Comparison of ENCODE assay signal across 9 cellular contexts in genomic region chr1:202642619-202643291, GRCh38.
DNase-seq lines count a peak whose midpoint lies in the region; ATAC-seq and TF ChIP-seq lines count a peak whose summit lies in the region.
"Had no signal": no experiment of that assay in that cellular context is flagged by ENCODE, and none has a peak within 500 bp of the region (broad histone marks: within the 10 kb centered on the region; RNA-seq: fewer than 3 reads in every experiment).

No MANE protein-coding gene starts in this region.

- intact Hi-C loops in transverse colon (cut with DNase I; ENCODE audit: low total_unique reads): no loop called here

- H3K4me3 Mint-ChIP-seq in activated CD8-positive, alpha-beta memory T cell treated with anti-CD3 and anti-CD28 coated beads, Interleukin-2, amount 10 ng/mL, durations not matched to agents 7 days and 5 days: no peak overlapping the region

- CTCF ChIA-PET in activated CD8-positive, alpha-beta memory T cell treated with anti-CD3 and anti-CD28 coated beads, Interleukin-2, amount 10 ng/mL, durations not matched to agents 7 days and 5 days (lab: Charles Lee): no interaction called here

- peaks cover 94% of the 10 kb centered on the region for H3K27me3 Mint-ChIP-seq in activated CD8-positive, alpha-beta memory T cell treated with anti-CD3 and anti-CD28 coated beads, Interleukin-2, amount 10 ng/mL, durations not matched to agents 7 days and 5 days

- H3K4me1 Mint-ChIP-seq in activated CD8-positive, alpha-beta memory T cell treated with anti-CD3 and anti-CD28 coated beads, Interleukin-2, amount 10 ng/mL, durations not matched to agents 7 days and 5 days: peaks cover 2% of the 10 kb centered on the region

- in situ Hi-C loops in transverse colon (cut with MboI; ENCODE audit: low pct_ligation_motif_present in 1 of 4, low pct_unique_long_range_greater_than_20kb in 1 of 4, low sequenced_read_pairs in 3 of 4): no loop called here

- peaks cover 8 to 45% of the 10 kb centered on the region in 2 donors for H3K27me3 ChIP-seq in muscle layer of colon (ENCODE audit: control insufficient read depth in 1 of 2, insufficient read depth in 2 of 2, low read length in 2 of 2)
- peaks cover 50% of the 10 kb centered on the region for H3K27me3 ChIP-seq in transverse colon

- peak; percentile 22 for ATAC-seq in activated CD8-positive, alpha-beta memory T cell treated with anti-CD3 and anti-CD28 coated beads, Interleukin-2, amount 10 ng/mL, durations not matched to agents 7 days and 5 days
- ATAC-seq in GM18520 (IDR thresholded peaks at IDR 0.05; ENCODE audit: unreplicated experiment): no peak

- H3K36me3 Mint-ChIP-seq in activated CD8-positive, alpha-beta memory T cell treated with anti-CD3 and anti-CD28 coated beads, Interleukin-2, amount 10 ng/mL, durations not matched to agents 7 days and 5 days: no peaks in the 10 kb centered on the region

- no peaks in the 10 kb centered on the region for H3K9me3 Mint-ChIP-seq in activated CD8-positive, alpha-beta memory T cell treated with anti-CD3 and anti-CD28 coated beads, Interleukin-2, amount 10 ng/mL, durations not matched to agents 7 days and 5 days (ENCODE audit: low read depth)

- no peaks in the 10 kb centered on the region for H3K36me3 ChIP-seq in muscle layer of colon (ENCODE audit: insufficient read depth, low read length)
- H3K36me3 ChIP-seq in transverse colon: no peaks in the 10 kb centered on the region

- peak overlapping the region; percentile 70 for H3K4me3 ChIP-seq in coronary artery
- H3K4me3 ChIP-seq in muscle layer of colon (ENCODE audit: low read depth in 1 of 2, low read length in 2 of 2): peak overlapping the region; percentile 20 to 27
- peak overlapping the region; percentile 6 to 53 (median 24) for H3K4me3 ChIP-seq in transverse colon

- no peak for TF ChIP-seq POLR2A in transverse colon (IDR thresholded peaks at IDR 0.05)

- no peak for TF ChIP-seq EP300 in transverse colon (IDR thresholded peaks at IDR 0.05; ENCODE audit: low read depth)

- no peak overlapping the region for H3K27ac Mint-ChIP-seq in activated CD8-positive, alpha-beta memory T cell treated with anti-CD3 and anti-CD28 coated beads, Interleukin-2, amount 10 ng/mL, durations not matched to agents 7 days and 5 days

- no peak overlapping the region for H3K27ac ChIP-seq in coronary artery
- no peak overlapping the region for H3K27ac ChIP-seq in muscle layer of colon (ENCODE audit: low read depth, low read length)
- no peak overlapping the region for H3K27ac ChIP-seq in transverse colon

- H3K4me1 ChIP-seq in muscle layer of colon (ENCODE audit: insufficient read depth, low read length) (peaks cover 5% of the 10 kb centered on the region), transverse colon (peaks cover 17 to 42% (median 28%) of the 10 kb centered on the region in 4 donors)

- TF ChIP-seq CTCF in coronary artery (IDR thresholded peaks at IDR 0.05) (no peak), transverse colon (IDR thresholded peaks at IDR 0.05) (no peak)

- H3K9ac ChIP-seq in muscle layer of colon (ENCODE audit: low read length): no peak overlapping the region

- 2% methylated on average over 49 of the region's 58 CpGs; no CpG with 5 or more reads in 1 of the 2 donors for WGBS in transverse colon (ENCODE audit: low coverage in 1 of 2), 2 donors

- DNase-seq in activated CD8-positive, alpha-beta memory T cell treated with anti-CD3 and anti-CD28 coated beads, Interleukin-2, amount 10 ng/mL, durations not matched to agents 7 days and 5 days: no peak
- DNase-seq in activated CD8-positive, alpha-beta memory T cell treated with anti-CD3 and anti-CD28 coated beads, Interleukin-2, amount 50 U/mL, for 48 hours: no peak
- DNase-seq in coronary artery (ENCODE audit: low spot score) (no peak), transverse colon (no peak), medulla oblongata (ENCODE audit: extremely low spot score) (no peak), NCI-H1092 treated with DMSO at 0.1 percent for 48 hours (lab: John Stamatoyannopoulos, UW) (no peak)
- DNase-seq: dermis blood vessel endothelial cell had no signal

- H3K9me3 ChIP-seq in muscle layer of colon (ENCODE audit: low read length): no peaks in the 10 kb centered on the region
- H3K9me3 ChIP-seq in transverse colon: no peaks in the 10 kb centered on the region
